27 cellular contexts compared by ENCODE assay signal in the genomic region with DNA sequence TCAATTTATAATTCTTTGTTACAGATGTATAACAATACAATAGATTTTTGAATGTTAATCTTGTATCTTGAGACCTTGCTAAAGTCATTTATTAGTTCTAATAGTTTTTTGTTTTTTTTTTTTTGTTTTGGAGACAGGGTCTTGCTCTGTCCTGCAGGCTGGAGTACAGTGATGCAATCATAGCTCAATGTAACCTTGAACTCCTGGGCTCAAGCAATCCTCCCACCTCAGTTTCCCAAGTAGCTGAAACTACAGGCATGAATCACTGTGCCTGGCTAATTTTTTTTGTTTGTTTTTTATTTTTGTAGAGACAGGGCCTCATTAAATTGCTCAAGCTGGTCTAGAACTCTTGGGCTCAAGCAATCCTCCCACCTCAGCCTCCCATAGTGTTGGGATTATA.
"Had no signal": no experiment of that assay in that cellular context is flagged by ENCODE, and none has a peak within 500 bp of the region (broad histone marks: within the 10 kb centered on the region; RNA-seq: fewer than 3 reads in every experiment).

No MANE protein-coding gene starts in this region.

- H3K4me1 ChIP-seq: gastrocnemius medialis had no signal

- H3K36me3 ChIP-seq: brain microvascular endothelial cell, esophagus squamous epithelium, gastrocnemius medialis had no signal

- ATAC-seq: activated naive CD4-positive, alpha-beta T cell treated with anti-CD3 and anti-CD28 coated beads, Interleukin-2, amount 50 U/mL, for 72 hours; effector memory CD8-positive, alpha-beta T cell; foreskin keratinocyte; gastrocnemius medialis had no signal

- H3K27ac ChIP-seq: brain microvascular endothelial cell, coronary artery, dorsolateral prefrontal cortex, esophagus squamous epithelium, foreskin keratinocyte, gastrocnemius medialis had no signal

- DNase-seq: activated CD4-positive, alpha-beta memory T cell treated with anti-CD3 and anti-CD28 coated beads, Interleukin-2, amount 10 ng/mL, durations not matched to agents 7 days and 5 days; activated CD4-positive, alpha-beta T cell treated with anti-CD3 and anti-CD28 coated beads for 1 hour; activated CD4-positive, alpha-beta T cell treated with anti-CD3 and anti-CD28 coated beads for 4 hours; activated CD4-positive, alpha-beta T cell treated with anti-CD3 and anti-CD28 coated beads, Interleukin-2, amount 10 ng/mL, durations not matched to agents 7 days and 5 days; activated CD4-positive, alpha-beta T cell treated with anti-CD3 and anti-CD28 coated beads, Interleukin-2, amount 50 U/mL, for 4 hours; activated CD8-positive, alpha-beta memory T cell treated with anti-CD3 and anti-CD28 coated beads, Interleukin-2, amount 50 U/mL, for 48 hours; activated gamma-delta T cell; activated naive CD4-positive, alpha-beta T cell; activated naive CD4-positive, alpha-beta T cell treated with anti-CD3 and anti-CD28 coated beads, Interleukin-2, amount 10 ng/mL, durations not matched to agents 7 days and 5 days; activated naive CD8-positive, alpha-beta T cell treated with anti-CD3 and anti-CD28 coated beads, Interleukin-2, amount 10 ng/mL, durations not matched to agents 7 days and 5 days; activated T-cell treated with anti-CD3 and anti-CD28 coated beads for 4 hours; activated T-cell treated with anti-CD3 and anti-CD28 coated beads, Interleukin-2, amount 50 U/mL, for 24 hours; activated T-cell treated with anti-CD3 and anti-CD28 coated beads, Interleukin-2, amount 50 U/mL, for 72 hours; amniotic stem cell; anterior cingulate cortex; brain microvascular endothelial cell; dorsolateral prefrontal cortex; effector memory CD8-positive, alpha-beta T cell; esophagus squamous epithelium; foreskin keratinocyte; gastrocnemius medialis; glutamatergic neuron; T-helper 2 cell had no signal

- FAIRE-seq: astrocyte, bronchial epithelial cell had no signal

- H3K4me3 ChIP-seq: coronary artery, dorsolateral prefrontal cortex, esophagus squamous epithelium, gastrocnemius medialis had no signal

- H3K9me3 ChIP-seq: esophagus squamous epithelium had no signal

- H3K27me3 ChIP-seq: brain microvascular endothelial cell, dorsolateral prefrontal cortex, esophagus squamous epithelium, foreskin keratinocyte, gastrocnemius medialis had no signal
